Comparison of ENCODE assay signal across 8 cellular contexts in the genomic region with DNA sequence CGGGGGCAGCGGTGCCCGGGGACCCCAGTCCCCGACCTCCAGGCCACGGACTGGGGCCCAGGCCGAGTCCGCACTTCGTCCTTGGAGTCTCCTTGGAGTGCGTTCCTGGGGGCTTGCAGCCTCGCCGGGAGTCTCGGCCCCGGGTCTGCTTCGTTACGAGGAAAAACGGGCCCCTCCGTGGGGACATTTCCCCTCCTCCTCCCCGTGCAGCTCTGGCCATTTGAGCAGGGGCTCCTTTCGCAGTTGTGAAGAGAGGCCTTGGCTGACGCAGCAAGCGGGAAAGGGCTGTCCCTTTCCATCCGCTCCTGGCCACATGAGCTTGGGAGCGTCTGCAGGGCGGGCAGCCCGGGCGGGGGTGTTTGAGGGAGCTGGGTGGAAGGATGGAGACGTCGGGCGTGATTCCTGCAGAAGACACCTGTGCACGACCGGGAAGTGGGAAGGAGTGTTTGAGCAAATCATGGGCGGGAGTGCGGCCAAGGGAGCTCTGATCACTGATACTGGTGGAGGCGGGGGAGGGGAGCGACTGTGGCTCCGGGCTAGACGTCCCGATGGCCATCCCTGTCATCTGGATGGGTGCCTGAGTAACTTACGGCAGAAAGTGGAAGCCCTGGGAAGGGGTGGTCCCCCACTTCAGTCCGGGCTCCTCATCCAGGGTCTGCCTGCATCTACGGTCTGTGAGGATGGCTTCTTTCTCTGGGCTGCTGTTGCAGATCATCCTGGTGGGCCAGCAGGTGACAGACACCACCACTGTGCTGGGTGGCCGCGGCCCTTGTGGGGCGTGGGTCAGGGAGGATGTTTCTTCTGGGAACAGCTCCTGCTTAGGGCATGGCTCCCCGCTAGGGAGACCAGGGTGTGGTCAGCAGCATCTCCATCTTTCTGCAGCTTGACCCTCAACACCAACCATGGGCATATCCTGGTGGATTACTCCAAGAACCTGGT. TPM values are rescaled to one million over a fixed set of nuclear protein-coding genes. Genes with fewer than 3 reads are reported as not detected.
DNase-seq lines count a peak whose midpoint lies in the region; ATAC-seq and TF ChIP-seq lines count a peak whose summit lies in the region.

No MANE protein-coding gene starts in this region.

- DNase-seq in NCI-H1417 (lab: John Stamatoyannopoulos, UW) (peak; percentile 52 to 61 (median 57)), NCI-H1417 treated with DMSO at 0.1 percent for 48 hours (lab: John Stamatoyannopoulos, UW) (no peak), T-helper 17 cell (no peak), lower lobe of right lung (peak; percentile 55), suprapubic skin (ENCODE audit: low spot score in 2 of 2) (no peak), dedifferentiated amniotic fluid mesenchymal stem cell (ENCODE audit: extremely low spot score) (no peak)

- peak overlapping the region; percentile 97 for H3K4me3 Mint-ChIP-seq in T-helper 17 cell

- peak overlapping the region; percentile 89 for H3K4me3 ChIP-seq in ectodermal cell (ENCODE audit: insufficient read depth, low read depth, low read length)
- H3K4me3 ChIP-seq in lower lobe of right lung = peak overlapping the region; percentile 99
- peak overlapping the region; percentile 97 for H3K4me3 ChIP-seq in suprapubic skin

- H3K4me1 ChIP-seq in ectodermal cell (ENCODE audit: control insufficient read depth, insufficient read depth, low read length) (peaks cover 10% of the 10 kb centered on the region), lower lobe of right lung (peaks cover 27% of the 10 kb centered on the region), suprapubic skin (peaks cover 29% of the 10 kb centered on the region)

- ATAC-seq in HG03280 (IDR thresholded peaks at IDR 0.05; ENCODE audit: unreplicated experiment) (peak; percentile 12), T-helper 17 cell (no peak), lower lobe of right lung (peak; percentile 65 to 76)

- peak overlapping the region; percentile 94 for H3K27ac Mint-ChIP-seq in T-helper 17 cell

- H3K9me3 ChIP-seq in T-helper 17 cell (ENCODE audit: control insufficient read depth, low read length, poor library complexity, severe bottlenecking) (no peaks in the 10 kb centered on the region), ectodermal cell (ENCODE audit: control insufficient read depth, low read length) (no peaks in the 10 kb centered on the region), lower lobe of right lung (no peaks in the 10 kb centered on the region), suprapubic skin (no peaks in the 10 kb centered on the region)

- TF ChIP-seq CTCF in lower lobe of right lung (IDR thresholded peaks at IDR 0.05) (no peak), suprapubic skin (IDR thresholded peaks at IDR 0.05) (no peak)

- peaks cover 28% of the 10 kb centered on the region for H3K4me1 Mint-ChIP-seq in T-helper 17 cell

- peaks cover 2% of the 10 kb centered on the region for H3K36me3 Mint-ChIP-seq in T-helper 17 cell (ENCODE audit: low read depth)

- H3K27me3 ChIP-seq in ectodermal cell (ENCODE audit: control insufficient read depth, insufficient read depth, low read length, poor library complexity, severe bottlenecking) = peaks cover 4% of the 10 kb centered on the region
- H3K27me3 ChIP-seq in lower lobe of right lung (ENCODE audit: low read depth) = no peaks in the 10 kb centered on the region
- H3K27me3 ChIP-seq in suprapubic skin = no peaks in the 10 kb centered on the region

- no peak for TF ChIP-seq EP300 in suprapubic skin (IDR thresholded peaks at IDR 0.05)

- no peak overlapping the region for H3K27ac ChIP-seq in ectodermal cell (ENCODE audit: insufficient read depth, low read depth, low read length, poor library complexity, severe bottlenecking)
- H3K27ac ChIP-seq in lower lobe of right lung = peak overlapping the region; percentile 87
- H3K27ac ChIP-seq in suprapubic skin = peak overlapping the region; percentile 84

- no peaks in the 10 kb centered on the region for H3K27me3 Mint-ChIP-seq in T-helper 17 cell

- no peak for TF ChIP-seq POLR2A in suprapubic skin (IDR thresholded peaks at IDR 0.05)

- WGBS in ectodermal cell, 2 experiments = 10 to 12% methylated on average over 45 of the region's 45 CpGs
- 13% methylated on average over 26 of the region's 45 CpGs for WGBS in suprapubic skin

- H3K36me3 ChIP-seq in ectodermal cell (ENCODE audit: control insufficient read depth, insufficient read depth, low read length) (peaks cover 13% of the 10 kb centered on the region), lower lobe of right lung (peaks cover 41% of the 10 kb centered on the region), suprapubic skin (peaks cover 37% of the 10 kb centered on the region)

- intact Hi-C loops in lower lobe of right lung (cut with DNase I) = no loop called here

RNA-seq across cellular contexts. Expression of gene GPI, which starts 0.7 kb away (rescaled TPM):
- total RNA-seq in T-helper 17 cell = 100 to 1,000 TPM; 109 to 122 TPM
- polyA plus RNA-seq in ectodermal cell (2013, experiment 1 of 4) = 193 TPM
- 168 TPM for polyA plus RNA-seq in ectodermal cell (2013, experiment 2 of 4)
- 115 TPM for polyA plus RNA-seq in ectodermal cell (2013, experiment 3 of 4)
- polyA plus RNA-seq in ectodermal cell (2013, experiment 4 of 4) = 118 TPM
- 136 TPM for total RNA-seq in lower lobe of right lung
- total RNA-seq in suprapubic skin = 100 to 1,000 TPM in 3 of 4 donors, 10 to 100 TPM in 1; 75.8 to 219 (median 180) TPM

RNA-seq across cellular contexts. Expression of gene PDCD2L, which starts 38.5 kb away (rescaled TPM):
- total RNA-seq in T-helper 17 cell = 1 to 10 TPM; 5.9 to 6.2 TPM
- 24.9 TPM for polyA plus RNA-seq in ectodermal cell (2013, experiment 1 of 4)
- 19.2 TPM for polyA plus RNA-seq in ectodermal cell (2013, experiment 2 of 4)
- polyA plus RNA-seq in ectodermal cell (2013, experiment 3 of 4) = 20.7 TPM
- 22.3 TPM for polyA plus RNA-seq in ectodermal cell (2013, experiment 4 of 4)
- 8.7 TPM for total RNA-seq in lower lobe of right lung
- 10 to 100 TPM in 3 of 4 donors, 1 to 10 TPM in 1; 5.9 to 20.3 (median 14.7) TPM for total RNA-seq in suprapubic skin

Comparison
In these comparisons a context has a peak if more than half of its experiments do, and no peak if none do; other contexts are left out.
1. DNase-seq: peak in NCI-H1417 (3 of 3) and lower lobe of right lung (single experiment); none in NCI-H1417 treated with DMSO at 0.1 percent for 48 hours (single experiment), T-helper 17 cell (0 of 3), suprapubic skin (0 of 2) and dedifferentiated amniotic fluid mesenchymal stem cell (single experiment).
2. Peak in every context shown above with its lines, with median percentiles within 50 percentile points of each other: H3K4me3 ChIP-seq.